Comparison of ENCODE assay signal across 8 cellular contexts in the genomic region with DNA sequence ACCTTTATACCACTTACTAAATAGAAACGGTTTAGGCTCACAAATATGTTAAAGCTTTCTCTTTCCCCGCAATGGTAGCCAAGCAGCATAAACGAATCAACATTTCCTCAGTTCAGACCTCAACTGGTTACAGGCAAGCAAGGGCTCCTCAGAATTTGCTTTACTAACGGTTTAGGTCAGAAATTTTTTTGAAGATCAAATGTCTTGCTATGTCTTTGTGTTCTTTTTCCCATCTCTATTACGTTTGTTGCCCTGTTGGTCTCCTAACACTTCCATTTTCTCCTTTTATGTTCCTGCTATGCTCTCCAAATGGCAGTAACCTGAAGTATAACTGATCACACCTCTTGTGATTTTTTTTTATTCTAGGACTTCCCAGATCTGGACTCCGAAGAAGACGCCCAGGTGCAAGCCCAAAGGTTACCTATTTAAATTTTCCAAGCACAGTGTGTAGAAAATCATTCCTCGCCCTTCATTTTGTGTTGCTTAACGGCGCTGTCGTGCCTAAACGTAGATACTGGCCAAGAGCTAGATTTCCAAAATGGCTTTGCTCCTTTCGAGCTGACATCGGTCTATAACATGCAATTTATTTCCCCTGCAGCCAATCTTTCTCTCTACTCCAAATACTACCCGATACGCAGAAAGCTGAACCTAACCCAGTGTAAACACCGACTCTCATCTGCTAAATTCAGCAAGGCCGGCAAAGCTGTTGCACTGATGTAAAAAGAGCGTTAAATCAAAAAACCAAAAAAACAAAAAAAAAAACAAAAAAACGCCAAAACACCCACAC. TPM values are rescaled to one million over a fixed set of nuclear protein-coding genes. Genes with fewer than 3 reads are reported as not detected.
DNase-seq lines count a peak whose midpoint lies in the region; ATAC-seq lines count a peak whose summit lies in the region.

No MANE protein-coding gene starts in this region.

- DNase-seq in NOMO-1 (lab: John Stamatoyannopoulos, UW; ENCODE audit: unreplicated experiment in 2 of 2) (peak; percentile 35 to 64), NOMO-1 treated with dmso at 0.1 percent for 144 hours (lab: John Stamatoyannopoulos, UW; ENCODE audit: unreplicated experiment) (no peak), NCI-H128 (lab: John Stamatoyannopoulos, UW; ENCODE audit: unreplicated experiment) (peak; percentile 65), T-helper 9 cell (peak; percentile 28), dermis blood vessel endothelial cell (peak; percentile 75), memory B cell (ENCODE audit: low spot score in 2 of 2) (peak in 1 of 2 donors; percentile 59), stromal cell of bone marrow (ENCODE audit: low read depth) (peak; percentile 48)

- peak; percentile 5 for ATAC-seq in HG02759 (IDR thresholded peaks at IDR 0.05; ENCODE audit: unreplicated experiment)
- peak; percentile 36 for ATAC-seq in memory B cell (ENCODE audit: low read depth)

- peak overlapping the region; percentile 100 for H3K4me3 Mint-ChIP-seq in memory B cell

- peaks cover 43% of the 10 kb centered on the region for H3K4me1 Mint-ChIP-seq in memory B cell

- no peaks in the 10 kb centered on the region for H3K9me3 Mint-ChIP-seq in memory B cell

- peak overlapping the region; percentile 97 for H3K27ac Mint-ChIP-seq in memory B cell

- H3K27me3 Mint-ChIP-seq in memory B cell, result no peaks in the 10 kb centered on the region

- peaks cover 2% of the 10 kb centered on the region for H3K36me3 Mint-ChIP-seq in memory B cell

RNA-seq across cellular contexts. Expression of a gene that starts 0.7 kb away (rescaled TPM):
- 16.0 and 28.5 TPM in 2 replicates for total RNA-seq in dermis blood vessel endothelial cell

RNA-seq across cellular contexts. Expression of a gene that starts 41.7 kb away (rescaled TPM):
- 18.1 and 27.6 TPM in 2 replicates for total RNA-seq in dermis blood vessel endothelial cell
